Comparison of ENCODE assay signal across 9 cellular contexts in genomic region chr18:5894613-5895299, GRCh38. TPM values are rescaled to one million over a fixed set of nuclear protein-coding genes. Genes with fewer than 3 reads are reported as not detected.
DNase-seq lines count a peak whose midpoint lies in the region; ATAC-seq, FAIRE-seq and TF ChIP-seq lines count a peak whose summit lies in the region.
"Had no signal": no experiment of that assay in that cellular context is flagged by ENCODE, and none has a peak within 500 bp of the region (broad histone marks: within the 10 kb centered on the region; RNA-seq: fewer than 3 reads in every experiment).

No MANE protein-coding gene starts in this region.

- H3K4me2 ChIP-seq in mammary epithelial cell (ENCODE audit: insufficient read depth, low read depth, low read length) = peak overlapping the region; percentile 30

- TF ChIP-seq CTCF in mammary epithelial cell (conservative IDR thresholded peaks at IDR 0.05 in 1 of 2, IDR thresholded peaks at IDR 0.05 in 1 of 2; ENCODE audit: extremely low read depth in 1 of 2, insufficient read depth in 1 of 2, low read depth in 1 of 2, low read length in 2 of 2) = no peak
- no peak for TF ChIP-seq CTCF in mucosa of descending colon (IDR thresholded peaks at IDR 0.05)

- H3K4me1 ChIP-seq in mammary epithelial cell (ENCODE audit: insufficient read depth, low read length) (no peaks in the 10 kb centered on the region), mucosa of descending colon (ENCODE audit: low read depth) (peaks cover 2% of the 10 kb centered on the region)

- dilution Hi-C loops in mammary epithelial cell (cut with HindIII; ENCODE audit: low sequenced_read_pairs) = no loop called here

- H3K27ac ChIP-seq in mammary epithelial cell (ENCODE audit: insufficient read depth, low read depth, low read length) = no peak overlapping the region

- H3K9ac ChIP-seq in mammary epithelial cell (ENCODE audit: insufficient read depth, low read length) = no peak overlapping the region

- H3K79me2 ChIP-seq in mammary epithelial cell (ENCODE audit: insufficient read depth, low read length) = no peaks in the 10 kb centered on the region

- intact Hi-C loops in mammary epithelial cell (cut with micrococcal nuclease) = no loop called here
- intact Hi-C loops in mucosa of descending colon (cut with DNase I, micrococcal nuclease) = no loop called here

- ATAC-seq in GM21367 (IDR thresholded peaks at IDR 0.05; ENCODE audit: unreplicated experiment) (peak; percentile 8), mucosa of descending colon (peak; percentile 9), HG03025 (IDR thresholded peaks at IDR 0.05; ENCODE audit: low FRiP score, unreplicated experiment) (no peak)

- no TSS peak for BruUV-seq in mammary epithelial cell (replicated peaks; lab: Mats Ljungman, UMichigan)

- no peak for TF ChIP-seq POLR2A in H54 (IDR thresholded peaks at IDR 0.05; ENCODE audit: low read depth, low read length)

- H3K27me3 ChIP-seq in mammary epithelial cell (ENCODE audit: insufficient read depth, low read length) = peaks cover 26% of the 10 kb centered on the region

- peak; percentile 37 for DNase-seq in 8988T
- no peak for DNase-seq in mammary epithelial cell
- DNase-seq in mucosa of descending colon = peak in 1 of 3 donors; percentile 21
- DNase-seq in H54 (ENCODE audit: insufficient read length, low spot score) = no peak
- DNase-seq in NCI-H2107 treated with DMSO at 0.1 percent for 48 hours (lab: John Stamatoyannopoulos, UW; ENCODE audit: unreplicated experiment) = no peak
- no peak for DNase-seq in HuH-7.5 (ENCODE audit: low spot score)

- no peaks in the 10 kb centered on the region for H3K9me3 ChIP-seq in mammary epithelial cell (replicated peaks; ENCODE audit: insufficient read depth, low read length)
- H3K9me3 ChIP-seq in mucosa of descending colon = no peaks in the 10 kb centered on the region

- WGBS in mammary epithelial cell (ENCODE audit: low coverage, missing lambda C conversion rate) = 26% methylated on average over 9 of the region's 56 CpGs

- H4K20me1 ChIP-seq in mammary epithelial cell (ENCODE audit: insufficient read depth, low read length) = no peaks in the 10 kb centered on the region

- no peaks in the 10 kb centered on the region for H3K36me3 ChIP-seq in mammary epithelial cell (ENCODE audit: insufficient read depth, low read length)
- H3K36me3 ChIP-seq in mucosa of descending colon (ENCODE audit: low read depth) = no peaks in the 10 kb centered on the region

- H2AFZ ChIP-seq in mammary epithelial cell (ENCODE audit: low read depth, low read length) = peak overlapping the region; percentile 26

- in situ Hi-C loops in mammary epithelial cell (cut with MboI; ENCODE audit: low sequenced_read_pairs in 2 of 2) = loop anchor here in 1 of 2 donors (25.0 kb wide), 1 partner anchor 993 kb away; no protein-coding TSS in a partner anchor

- CTCF ChIA-PET in mammary epithelial cell (lab: Charles Lee; ENCODE audit: low non-redundant PET) = no interaction called here

- FAIRE-seq in H54 (lab: Jason Lieb, UNC) = no peak

- no peak overlapping the region for H3K4me3 ChIP-seq in mammary epithelial cell (replicated peaks in 1 of 3; ENCODE audit: insufficient read depth in 1 of 3, low read depth in 2 of 3, low read length in 3 of 3)
- H3K4me3 ChIP-seq in mucosa of descending colon = no peak overlapping the region

RNA-seq across cellular contexts. Expression of gene TMEM200C, which starts 0.6 kb away (rescaled TPM):
- total RNA-seq in mammary epithelial cell (1 to 10 TPM in 1 of 2 donors, not detected in 1; 1.7 TPM), mucosa of descending colon (1 to 10 TPM in 1 of 3 donors, under 1 TPM in 2; 0.06 to 2.1 (median 0.14) TPM)
- not detected for polyA plus RNA-seq in mammary epithelial cell
- polyA minus RNA-seq in mammary epithelial cell = not detected
- total RNA-seq: activated CD8-positive, alpha-beta memory T cell treated with anti-CD3 and anti-CD28 coated beads for 36 hours had no signal
